ENCODE assay signal across 19 cellular contexts in the genomic region with DNA sequence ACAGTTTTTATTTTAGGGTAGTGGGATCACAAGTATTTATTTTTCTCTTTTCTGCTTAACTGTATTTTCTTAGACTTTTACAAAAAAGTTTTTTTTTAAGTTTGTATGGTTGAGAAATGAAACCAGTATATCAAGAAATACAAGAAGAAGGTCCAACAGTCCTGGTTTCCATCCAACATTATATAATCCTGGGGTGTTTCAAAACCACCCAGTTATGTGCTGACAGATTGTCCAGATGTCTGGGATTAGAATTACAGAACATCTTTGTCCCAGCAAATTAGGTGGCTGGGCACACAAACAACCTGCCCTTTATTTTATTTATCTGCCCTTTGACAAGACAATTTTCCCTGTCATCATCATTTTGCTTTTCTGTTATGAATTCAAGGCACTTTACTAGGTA.
"Had no signal": no experiment of that assay in that cellular context is flagged by ENCODE, and none has a peak within 500 bp of the region (broad histone marks: within the 10 kb centered on the region; RNA-seq: fewer than 3 reads in every experiment).

No MANE protein-coding gene starts in this region.

- ATAC-seq: naive thymus-derived CD4-positive, alpha-beta T cell; stimulated activated naive B cell treated with anti-CD40 and anti-IgM and Interleukin-4, amounts not matched to agents 10 μg/mL and 1 μg/mL and 100 μg/mL, for 72 hours; stimulated activated naive CD8-positive, alpha-beta T cell treated with anti-CD3 and anti-CD28 coated beads, Interleukin-15, amount 100 ng/mL, for 72 hours had no signal

- H3K9me3 ChIP-seq: neutrophil, psoas muscle, sigmoid colon, testis had no signal

- H3K4me3 ChIP-seq: hepatocyte, psoas muscle, sigmoid colon, skin epidermis, testis, tibial nerve had no signal

- H3K36me3 ChIP-seq: neutrophil, sigmoid colon, tibial nerve had no signal

- DNase-seq: cerebellar nuclear complex; erythroblast; kidney; left cardiac atrium; mesendoderm; naive thymus-derived CD4-positive, alpha-beta T cell; nephron progenitor cell; psoas muscle; retina; sigmoid colon; stimulated activated CD4-positive, alpha-beta T cell treated with anti-CD3 and anti-CD28 coated beads, Interleukin-2, amount 100 ng/mL, for 24 hours; stimulated activated CD4-positive, alpha-beta T cell treated with anti-CD3 and anti-CD28 coated beads, Interleukin-4, amount 100 ng/mL, for 4 hours; stimulated activated naive B cell treated with anti-CD40 and anti-IgM and Interleukin-4, amounts not matched to agents 10 μg/mL and 1 μg/mL and 100 μg/mL, for 72 hours; stimulated activated naive CD8-positive, alpha-beta T cell treated with anti-CD3 and anti-CD28 coated beads, Interleukin-15, amount 100 ng/mL, for 72 hours; testis had no signal

- H3K4me1 ChIP-seq: psoas muscle, sigmoid colon, tibial nerve had no signal

- H3K27ac ChIP-seq: hepatocyte, neutrophil, psoas muscle, sigmoid colon, skin epidermis, testis, tibial nerve had no signal

- H3K27me3 ChIP-seq: hepatocyte, neutrophil, sigmoid colon, testis, tibial nerve had no signal
